In the genomic region with DNA sequence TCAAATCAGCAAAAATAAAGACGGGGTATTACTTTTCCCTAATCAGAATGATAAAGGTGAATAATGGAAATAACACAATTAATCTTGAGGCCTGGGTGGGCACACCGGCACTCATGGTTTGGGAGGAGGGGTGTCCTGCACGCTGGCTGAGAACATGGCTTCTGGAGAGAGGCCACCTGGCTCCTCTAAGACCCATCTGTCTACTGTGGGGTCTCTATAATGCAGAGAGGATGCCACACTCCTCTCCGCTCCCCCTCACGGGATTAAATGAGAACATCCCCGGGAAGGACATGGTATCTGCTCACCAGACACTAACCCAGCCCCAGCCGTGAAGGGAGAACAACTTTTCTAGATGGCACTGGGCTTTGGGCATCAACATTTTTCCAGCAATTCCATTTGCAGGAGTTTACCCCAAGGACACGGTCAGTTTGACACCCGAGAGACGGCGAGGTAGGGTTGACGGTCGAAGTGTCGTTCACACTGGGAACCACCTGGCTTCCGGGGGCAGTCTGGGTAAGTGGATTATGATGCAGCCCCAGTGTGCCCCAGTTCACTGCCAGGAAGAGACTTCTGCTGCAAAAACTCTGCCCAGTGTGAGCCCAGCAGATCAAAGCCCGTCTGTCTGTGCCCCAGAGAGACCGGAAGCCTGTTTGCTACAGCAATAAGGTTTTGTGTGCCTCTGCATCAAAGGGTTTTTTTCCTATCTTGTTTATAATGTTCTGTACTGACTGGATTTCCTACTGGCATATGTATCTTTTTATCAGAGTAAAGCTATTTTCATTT, we compare ENCODE assay signal across 9 cellular contexts. TPM values are rescaled to one million over a fixed set of nuclear protein-coding genes. Genes with fewer than 3 reads are reported as not detected.
DNase-seq lines count a peak whose midpoint lies in the region; TF ChIP-seq lines count a peak whose summit lies in the region.
"Had no signal": no experiment of that assay in that cellular context is flagged by ENCODE, and none has a peak within 500 bp of the region (broad histone marks: within the 10 kb centered on the region; RNA-seq: fewer than 3 reads in every experiment).

No MANE protein-coding gene starts in this region.

- H3K4me2 ChIP-seq in BLaER1 (peak overlapping the region; percentile 39), trophoblast cell (ENCODE audit: low read length) (no peak overlapping the region)

- H3K36me3 Mint-ChIP-seq in CD8-positive, alpha-beta memory T cell: peaks cover 0 to 3% (median 0%) of the 10 kb centered on the region in 3 donors
- H3K36me3 Mint-ChIP-seq in glutamatergic neuron (ENCODE audit: unreplicated experiment): no peaks in the 10 kb centered on the region

- H2BK12ac ChIP-seq in trophoblast cell (ENCODE audit: low read length): no peak overlapping the region

- H3K27ac Mint-ChIP-seq in CD8-positive, alpha-beta memory T cell: peak overlapping the region; percentile 47 to 98 (median 86)
- H3K27ac Mint-ChIP-seq in glutamatergic neuron (ENCODE audit: unreplicated experiment): peak overlapping the region; percentile 73

- peak; percentile 23 to 50 (median 45) for DNase-seq in CD8-positive, alpha-beta memory T cell
- DNase-seq in T-helper 22 cell (ENCODE audit: low read depth) (peak; percentile 37), glutamatergic neuron (peak; percentile 34), NCI-H510A (lab: John Stamatoyannopoulos, UW) (no peak), trophoblast cell (no peak), amniotic stem cell (lab: John Stamatoyannopoulos, UW) (no peak)

- H3K4me3 ChIP-seq in BLaER1 (no peak overlapping the region), trophoblast cell (ENCODE audit: low read depth, low read length) (no peak overlapping the region)
- no peak overlapping the region for H3K4me3 ChIP-seq in CD8-positive, alpha-beta memory T cell (ENCODE audit: low read length)
- H3K4me3 ChIP-seq: GM12878, upper lobe of left lung had no signal

- H3K27me3 ChIP-seq in BLaER1 (no peaks in the 10 kb centered on the region), trophoblast cell (ENCODE audit: insufficient read depth, low read length) (no peaks in the 10 kb centered on the region)
- no peaks in the 10 kb centered on the region for H3K27me3 ChIP-seq in CD8-positive, alpha-beta memory T cell (ENCODE audit: insufficient read depth, low read length, poor library complexity, severe bottlenecking)
- H3K27me3 ChIP-seq: upper lobe of left lung had no signal

- no peaks in the 10 kb centered on the region for H3K79me2 ChIP-seq in trophoblast cell (ENCODE audit: control insufficient read depth, insufficient read depth, low read length, poor library complexity)

- CTCF ChIA-PET in CD8-positive, alpha-beta memory T cell (lab: Charles Lee): interaction anchor here (0.5 to 1.4 kb wide), 12 partner anchors 8 to 660 kb away, joined by 3 to 7 read pairs (median 4); no protein-coding TSS in a partner anchor

- peaks cover 0 to 3% of the 10 kb centered on the region in 2 donors for H3K27me3 Mint-ChIP-seq in CD8-positive, alpha-beta memory T cell
- peaks cover 10% of the 10 kb centered on the region for H3K27me3 Mint-ChIP-seq in glutamatergic neuron (ENCODE audit: unreplicated experiment)

- POLR2A ChIA-PET in CD8-positive, alpha-beta memory T cell (lab: Charles Lee): interaction anchor here (0.6 kb wide), 1 partner anchor 407 kb away, joined by 3 read pairs; no protein-coding TSS in a partner anchor

- no peak overlapping the region for H3K4ac ChIP-seq in trophoblast cell (ENCODE audit: low read depth, low read length)

- TF ChIP-seq CTCF in glutamatergic neuron (IDR thresholded peaks at IDR 0.05; ENCODE audit: partially characterized antibody, unreplicated experiment): no peak

- H3K18ac ChIP-seq in trophoblast cell (ENCODE audit: low read length): no peak overlapping the region

- peak overlapping the region; percentile 29 to 72 (median 66) for H3K4me3 Mint-ChIP-seq in CD8-positive, alpha-beta memory T cell
- peak overlapping the region; percentile 64 for H3K4me3 Mint-ChIP-seq in glutamatergic neuron (ENCODE audit: unreplicated experiment)

- H4K20me1 ChIP-seq in BLaER1: peaks cover 9% of the 10 kb centered on the region

- H2AK5ac ChIP-seq in trophoblast cell (ENCODE audit: low read length): no peak overlapping the region

- H3K9me3 ChIP-seq in BLaER1 (no peaks in the 10 kb centered on the region), trophoblast cell (ENCODE audit: insufficient read depth, low read depth, low read length) (no peaks in the 10 kb centered on the region)
- H3K9me3 ChIP-seq in CD8-positive, alpha-beta memory T cell (ENCODE audit: low read length): no peaks in the 10 kb centered on the region
- H3K9me3 ChIP-seq: upper lobe of left lung had no signal

- no peak overlapping the region for H3K23ac ChIP-seq in trophoblast cell (ENCODE audit: low read length)

- peak overlapping the region; percentile 38; the same call in 1 of the 2 replicates for H3K9ac ChIP-seq in BLaER1
- no peak overlapping the region for H3K9ac ChIP-seq in trophoblast cell (ENCODE audit: low read length)

- H3K79me1 ChIP-seq in trophoblast cell (ENCODE audit: low read length): no peaks in the 10 kb centered on the region

- H3K4me1 ChIP-seq in BLaER1: peaks cover 10% of the 10 kb centered on the region
- H3K4me1 ChIP-seq in CD8-positive, alpha-beta memory T cell (ENCODE audit: insufficient read depth, low read length): peaks cover 7% of the 10 kb centered on the region
- no peaks in the 10 kb centered on the region for H3K4me1 ChIP-seq in trophoblast cell (ENCODE audit: control insufficient read depth in 1 of 2, insufficient read depth in 2 of 2, low read length in 2 of 2)
- H3K4me1 ChIP-seq: upper lobe of left lung had no signal

- H3K9me3 Mint-ChIP-seq in CD8-positive, alpha-beta memory T cell: no peaks in the 10 kb centered on the region
- peaks cover 5% of the 10 kb centered on the region for H3K9me3 Mint-ChIP-seq in glutamatergic neuron (ENCODE audit: unreplicated experiment)

- no peak overlapping the region for H4K12ac ChIP-seq in trophoblast cell (ENCODE audit: low read depth, low read length)

- H2BK120ac ChIP-seq in trophoblast cell (ENCODE audit: insufficient read depth, low read length, poor library complexity): no peak overlapping the region

- H4K91ac ChIP-seq in trophoblast cell (ENCODE audit: low read depth, low read length): no peak overlapping the region

- WGBS in trophoblast cell (ENCODE audit: extremely low coverage, insufficient coverage, insufficient read length): no CpG with 5 or more reads among the region's 17 CpGs

- H3K27ac ChIP-seq in BLaER1 (no peak overlapping the region), trophoblast cell (ENCODE audit: low read depth, low read length) (no peak overlapping the region)
- H3K27ac ChIP-seq in CD8-positive, alpha-beta memory T cell (ENCODE audit: low read depth, low read length): no peak overlapping the region
- H3K27ac ChIP-seq: upper lobe of left lung had no signal

- no peak overlapping the region for H4K8ac ChIP-seq in trophoblast cell (ENCODE audit: low read depth, low read length)

- H3K36me3 ChIP-seq in BLaER1 (no peaks in the 10 kb centered on the region), trophoblast cell (ENCODE audit: control insufficient read depth in 1 of 2, insufficient read depth in 2 of 2, low read length in 2 of 2) (no peaks in the 10 kb centered on the region)
- no peaks in the 10 kb centered on the region for H3K36me3 ChIP-seq in CD8-positive, alpha-beta memory T cell (ENCODE audit: insufficient read depth, low read length)
- H3K36me3 ChIP-seq: upper lobe of left lung had no signal

- no peak overlapping the region for H3K14ac ChIP-seq in trophoblast cell (ENCODE audit: low read length)

- H2BK5ac ChIP-seq in trophoblast cell (ENCODE audit: low read depth, low read length, poor library complexity): no peak overlapping the region

- peaks cover 8 to 11% (median 9%) of the 10 kb centered on the region in 3 donors for H3K4me1 Mint-ChIP-seq in CD8-positive, alpha-beta memory T cell
- H3K4me1 Mint-ChIP-seq in glutamatergic neuron (ENCODE audit: low read depth, unreplicated experiment): peaks cover 58% of the 10 kb centered on the region

- no peak overlapping the region for H2AFZ ChIP-seq in trophoblast cell (ENCODE audit: insufficient read depth, low read length, poor library complexity)

RNA-seq across cellular contexts. Expression of a gene that starts 56.6 kb away (rescaled TPM):
- 10 to 100 TPM; 27.8 to 27.9 TPM for total RNA-seq in CD8-positive, alpha-beta memory T cell
- polyA plus RNA-seq in CD8-positive, alpha-beta memory T cell: 12.3 TPM
- total RNA-seq in glutamatergic neuron (ENCODE audit: unreplicated experiment): 75.1 TPM
- polyA plus RNA-seq in trophoblast cell (2013): 26.6 and 27.5 TPM in 2 replicates

Comparison
In these comparisons a context has a peak if more than half of its experiments do, and no peak if none do; other contexts are left out.
1. DNase-seq: peak in CD8-positive, alpha-beta memory T cell (5 of 5), T-helper 22 cell (single experiment) and glutamatergic neuron (single experiment); none in NCI-H510A (single experiment), trophoblast cell (0 of 2) and amniotic stem cell (single experiment).